9 cellular contexts compared by ENCODE assay signal in the genomic region with DNA sequence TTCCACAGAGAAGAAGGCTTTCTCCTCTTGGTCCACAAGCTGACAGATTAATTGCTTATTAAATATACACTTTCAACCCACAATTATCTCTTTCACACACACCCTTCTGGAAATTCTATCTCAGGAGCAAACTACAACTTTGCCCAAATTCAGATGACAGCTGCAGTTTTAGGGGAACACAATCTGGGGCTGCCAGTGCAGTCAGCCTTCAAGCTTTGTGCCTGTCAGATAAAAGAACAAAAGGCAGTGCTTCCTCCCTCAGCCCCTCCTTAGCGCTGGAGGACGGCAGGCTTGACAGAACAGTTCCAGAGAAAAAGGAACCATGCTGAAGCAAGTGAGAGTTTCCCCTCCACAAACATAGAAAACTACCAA.
DNase-seq lines count a peak whose midpoint lies in the region; ATAC-seq, FAIRE-seq and TF ChIP-seq lines count a peak whose summit lies in the region.
"Had no signal": no experiment of that assay in that cellular context is flagged by ENCODE, and none has a peak within 500 bp of the region (broad histone marks: within the 10 kb centered on the region; RNA-seq: fewer than 3 reads in every experiment).

No MANE protein-coding gene starts in this region.

- no peak overlapping the region for H2AFZ ChIP-seq in hepatocyte

- H3K27ac Mint-ChIP-seq in stimulated activated memory B cell treated with anti-CD40 and anti-IgM and Interleukin-4, amounts not matched to agents 10 μg/mL and 1 μg/mL and 100 μg/mL, for 72 hours, result peak overlapping the region; percentile 64

- H3K36me3 Mint-ChIP-seq in stimulated activated memory B cell treated with anti-CD40 and anti-IgM and Interleukin-4, amounts not matched to agents 10 μg/mL and 1 μg/mL and 100 μg/mL, for 72 hours, result peaks cover 6% of the 10 kb centered on the region

- H3K4me2 ChIP-seq in hepatocyte, result peak overlapping the region; percentile 72

- no peaks in the 10 kb centered on the region for H3K9me2 ChIP-seq in hepatocyte (replicated peaks; ENCODE audit: insufficient read depth)

- ATAC-seq in stimulated activated memory B cell treated with anti-CD40 and anti-IgM and Interleukin-4, amounts not matched to agents 10 μg/mL and 1 μg/mL and 100 μg/mL, for 72 hours, result peak; percentile 71
- no peak for ATAC-seq in gastroesophageal sphincter

- peaks cover 14% of the 10 kb centered on the region for H3K4me1 Mint-ChIP-seq in stimulated activated memory B cell treated with anti-CD40 and anti-IgM and Interleukin-4, amounts not matched to agents 10 μg/mL and 1 μg/mL and 100 μg/mL, for 72 hours

- H3K4me1 ChIP-seq in hepatocyte (ENCODE audit: insufficient read depth) (peaks cover 5% of the 10 kb centered on the region), gastroesophageal sphincter (peaks cover 0 to 24% (median 8%) of the 10 kb centered on the region in 3 donors)

- DNase-seq in DMS79 treated with DMSO at 0.1 percent for 48 hours (lab: John Stamatoyannopoulos, UW) (peak; percentile 24), DMS79 (lab: John Stamatoyannopoulos, UW) (no peak), SW480 (ENCODE audit: low spot score) (peak; percentile 47), hepatocyte (ENCODE audit: low spot score) (peak; percentile 9), H54 (ENCODE audit: insufficient read length, low spot score) (no peak), COLO668 (lab: John Stamatoyannopoulos, UW; ENCODE audit: unreplicated experiment) (no peak)

- no peaks in the 10 kb centered on the region for H3K27me3 Mint-ChIP-seq in stimulated activated memory B cell treated with anti-CD40 and anti-IgM and Interleukin-4, amounts not matched to agents 10 μg/mL and 1 μg/mL and 100 μg/mL, for 72 hours

- no peak for TF ChIP-seq EP300 in gastroesophageal sphincter (IDR thresholded peaks at IDR 0.05)

- H3K79me2 ChIP-seq in hepatocyte, result peaks cover 29% of the 10 kb centered on the region

- peak overlapping the region; percentile 20 for H3K4me3 Mint-ChIP-seq in stimulated activated memory B cell treated with anti-CD40 and anti-IgM and Interleukin-4, amounts not matched to agents 10 μg/mL and 1 μg/mL and 100 μg/mL, for 72 hours

- no peak overlapping the region for H3K4me3 ChIP-seq in hepatocyte
- H3K4me3 ChIP-seq in gastroesophageal sphincter, result no peak overlapping the region

- WGBS in hepatocyte (ENCODE audit: low lambda C conversion rate, missing lambda C conversion rate), result 14% methylated on average over 2 of the region's 2 CpGs
- 0% methylated on average over 1 of the region's 2 CpGs; no CpG with 5 or more reads in 1 of the 2 donors for WGBS in gastroesophageal sphincter (ENCODE audit: low coverage in 1 of 2), 2 donors

- H3K27me3 ChIP-seq in hepatocyte (no peaks in the 10 kb centered on the region), gastroesophageal sphincter (no peaks in the 10 kb centered on the region)

- H3K9me3 Mint-ChIP-seq in stimulated activated memory B cell treated with anti-CD40 and anti-IgM and Interleukin-4, amounts not matched to agents 10 μg/mL and 1 μg/mL and 100 μg/mL, for 72 hours, result no peaks in the 10 kb centered on the region

- FAIRE-seq in H54 (lab: Jason Lieb, UNC), result no peak

- H3K36me3 ChIP-seq in hepatocyte (replicated peaks; ENCODE audit: insufficient read depth, low read depth), result no peaks in the 10 kb centered on the region
- no peaks in the 10 kb centered on the region for H3K36me3 ChIP-seq in gastroesophageal sphincter

- H3K9me3 ChIP-seq in hepatocyte (ENCODE audit: low read depth) (no peaks in the 10 kb centered on the region), gastroesophageal sphincter (no peaks in the 10 kb centered on the region)

- TF ChIP-seq CTCF in hepatocyte (IDR thresholded peaks at IDR 0.05; ENCODE audit: poor library complexity) (no peak), gastroesophageal sphincter (IDR thresholded peaks at IDR 0.05) (no peak)

- H4K20me1 ChIP-seq in hepatocyte (ENCODE audit: insufficient read depth, poor library complexity, severe bottlenecking), result no peaks in the 10 kb centered on the region

- TF ChIP-seq POLR2A in H54 (IDR thresholded peaks at IDR 0.05; ENCODE audit: low read depth, low read length), result no peak
- TF ChIP-seq POLR2A in gastroesophageal sphincter (IDR thresholded peaks at IDR 0.05), result no peak

- peak overlapping the region; percentile 88 for H3K27ac ChIP-seq in hepatocyte
- peak overlapping the region in 2 of 4 donors; percentile 28 to 30 for H3K27ac ChIP-seq in gastroesophageal sphincter
- H3K27ac ChIP-seq: 22Rv1 had no signal

Comparison
In these comparisons a context has a peak if more than half of its experiments do, and no peak if none do; other contexts are left out.
1. DNase-seq: peak in DMS79 treated with DMSO at 0.1 percent for 48 hours (single experiment), SW480 (single experiment) and hepatocyte (single experiment); none in DMS79 (single experiment), H54 (single experiment) and COLO668 (single experiment).